ENCODE assay signal across 9 cellular contexts in the genomic region with DNA sequence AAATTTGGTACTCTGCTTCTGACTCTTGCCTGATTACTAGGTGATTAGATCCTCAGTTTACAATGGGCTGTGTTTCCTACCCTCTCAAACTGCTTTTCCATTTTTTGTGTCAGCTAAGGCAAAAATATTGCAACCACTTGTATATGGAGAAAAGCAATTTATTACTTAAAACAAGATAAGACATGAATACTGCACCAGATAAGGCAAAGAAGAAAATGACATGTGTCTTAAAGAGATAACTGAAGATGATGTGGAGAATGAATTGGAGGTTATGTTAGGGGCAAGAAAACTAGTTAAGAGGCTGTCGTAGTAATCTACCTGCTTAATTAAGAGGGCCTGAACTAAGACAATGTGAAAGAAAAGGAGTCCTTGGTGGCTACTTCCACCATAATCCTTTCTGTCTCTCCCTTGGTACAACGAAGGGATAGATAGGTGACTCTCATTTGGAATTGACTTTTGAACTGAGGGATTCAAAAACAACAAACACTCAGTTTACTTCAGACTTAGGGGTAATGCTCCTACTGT.
"Had no signal": no experiment of that assay in that cellular context is flagged by ENCODE, and none has a peak within 500 bp of the region (broad histone marks: within the 10 kb centered on the region; RNA-seq: fewer than 3 reads in every experiment).

No MANE protein-coding gene starts in this region.

- H3K27ac ChIP-seq: GM23248, HL-60 had no signal

- H3K27ac Mint-ChIP-seq: HFFc6 had no signal

- ATAC-seq: HCT116 had no signal

- H2AFZ ChIP-seq: GM23248 had no signal

- H3K9ac ChIP-seq: GM23248 had no signal

- H3K36me3 ChIP-seq: HAP-1 had no signal

- H3K4me3 ChIP-seq: GM23248, HAP-1 had no signal

- DNase-seq: GM23248, GOT3, H7, HFFc6, IMR-90, KBM-7 had no signal

- H3K4me3 Mint-ChIP-seq: HFFc6 had no signal

- H3K9me3 ChIP-seq: HAP-1 had no signal
